Comparison of ENCODE assay signal across 1 cellular context in the genomic region with DNA sequence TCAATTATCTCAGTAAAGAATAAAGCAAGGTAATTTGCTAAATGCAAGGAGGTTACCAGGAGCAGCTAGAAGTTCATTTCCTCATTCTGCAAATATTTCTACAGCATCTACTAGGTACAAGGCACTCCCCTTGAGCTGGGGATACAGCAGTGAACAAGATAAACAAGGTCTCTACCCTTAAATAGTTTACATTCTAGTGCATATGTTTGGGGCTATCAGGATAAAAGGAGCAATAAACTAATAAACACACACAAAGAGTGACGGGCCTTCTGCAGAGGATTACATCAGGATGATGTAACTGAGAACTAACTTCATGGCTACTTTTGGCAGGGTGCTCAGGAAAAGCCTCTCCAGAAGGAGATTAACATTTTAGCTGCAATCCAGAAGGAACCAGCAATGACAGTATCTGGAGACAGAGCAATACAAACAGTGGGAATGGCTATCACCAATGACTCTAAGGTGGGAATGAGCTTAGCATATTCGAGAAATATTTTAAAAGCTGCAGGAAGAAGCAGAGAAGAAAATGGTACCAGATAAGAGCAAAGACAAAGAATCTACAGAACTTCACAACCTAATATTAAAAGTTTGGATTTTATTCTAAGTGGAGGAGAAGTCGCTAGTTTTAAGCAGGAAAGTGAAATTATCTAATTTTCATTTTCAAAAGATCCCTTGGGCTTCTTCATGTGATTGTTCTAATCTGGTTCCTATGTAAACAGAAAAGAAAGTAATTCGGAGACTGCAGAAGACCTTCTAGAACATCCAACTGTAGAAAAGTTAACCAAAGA.
A peak's percentile ranks its signal among the peaks of the same experiment; 100 is the strongest.
TF ChIP-seq lines count a peak whose summit lies in the region.

No MANE protein-coding gene starts in this region.

TF ChIP-seq in HEK293, 187 proteins besides CTCF, POLR2A, EP300 and RAD21 (continued from another document and continues in another):
- TF ChIP-seq, protein P1, sequence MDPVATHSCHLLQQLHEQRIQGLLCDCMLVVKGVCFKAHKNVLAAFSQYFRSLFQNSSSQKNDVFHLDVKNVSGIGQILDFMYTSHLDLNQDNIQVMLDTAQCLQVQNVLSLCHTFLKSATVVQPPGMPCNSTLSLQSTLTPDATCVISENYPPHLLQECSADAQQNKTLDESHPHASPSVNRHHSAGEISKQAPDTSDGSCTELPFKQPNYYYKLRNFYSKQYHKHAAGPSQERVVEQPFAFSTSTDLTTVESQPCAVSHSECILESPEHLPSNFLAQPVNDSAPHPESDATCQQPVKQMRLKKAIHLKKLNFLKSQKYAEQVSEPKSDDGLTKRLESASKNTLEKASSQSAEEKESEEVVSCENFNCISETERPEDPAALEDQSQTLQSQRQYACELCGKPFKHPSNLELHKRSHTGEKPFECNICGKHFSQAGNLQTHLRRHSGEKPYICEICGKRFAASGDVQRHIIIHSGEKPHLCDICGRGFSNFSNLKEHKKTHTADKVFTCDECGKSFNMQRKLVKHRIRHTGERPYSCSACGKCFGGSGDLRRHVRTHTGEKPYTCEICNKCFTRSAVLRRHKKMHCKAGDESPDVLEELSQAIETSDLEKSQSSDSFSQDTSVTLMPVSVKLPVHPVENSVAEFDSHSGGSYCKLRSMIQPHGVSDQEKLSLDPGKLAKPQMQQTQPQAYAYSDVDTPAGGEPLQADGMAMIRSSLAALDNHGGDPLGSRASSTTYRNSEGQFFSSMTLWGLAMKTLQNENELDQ (tag by site-specific recombination; IDR thresholded peaks at IDR 0.05; ENCODE audit: low read depth): no peak
- no peak for TF ChIP-seq ZNF768 (tag by site-specific recombination; IDR thresholded peaks at IDR 0.05)
- no peak for TF ChIP-seq SCRT1 (tag by site-specific recombination; IDR thresholded peaks at IDR 0.05; ENCODE audit: borderline replicate concordance)
- TF ChIP-seq SALL2 (tag by site-specific recombination; IDR thresholded peaks at IDR 0.05; ENCODE audit: borderline replicate concordance): no peak
- TF ChIP-seq ZNF626 (tag by site-specific recombination; IDR thresholded peaks at IDR 0.05): no peak
- TF ChIP-seq ZNF510 (tag by site-specific recombination; IDR thresholded peaks at IDR 0.05; ENCODE audit: insufficient replicate concordance): no peak
- TF ChIP-seq ZNF350 (tag by site-specific recombination; IDR thresholded peaks at IDR 0.05): no peak
- no peak; the same call in 1 of the 2 replicates for TF ChIP-seq ZNF76 (tag by site-specific recombination; IDR thresholded peaks at IDR 0.05; ENCODE audit: borderline replicate concordance, low read depth)
- TF ChIP-seq KLF10 (tag by site-specific recombination; IDR thresholded peaks at IDR 0.05): peak; percentile 94
- TF ChIP-seq ZNF404 (tag by site-specific recombination; IDR thresholded peaks at IDR 0.05): no peak
- TF ChIP-seq, protein P2, sequence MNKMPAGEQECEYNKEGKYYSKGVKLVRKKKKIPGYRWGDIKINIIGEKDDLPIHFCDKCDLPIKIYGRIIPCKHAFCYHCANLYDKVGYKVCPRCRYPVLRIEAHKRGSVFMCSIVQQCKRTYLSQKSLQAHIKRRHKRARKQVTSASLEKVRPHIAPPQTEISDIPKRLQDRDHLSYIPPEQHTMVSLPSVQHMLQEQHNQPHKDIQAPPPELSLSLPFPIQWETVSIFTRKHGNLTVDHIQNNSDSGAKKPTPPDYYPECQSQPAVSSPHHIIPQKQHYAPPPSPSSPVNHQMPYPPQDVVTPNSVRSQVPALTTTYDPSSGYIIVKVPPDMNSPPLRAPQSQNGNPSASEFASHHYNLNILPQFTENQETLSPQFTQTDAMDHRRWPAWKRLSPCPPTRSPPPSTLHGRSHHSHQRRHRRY (tag by site-specific recombination; IDR thresholded peaks at IDR 0.05): no peak
- TF ChIP-seq, protein P3, sequence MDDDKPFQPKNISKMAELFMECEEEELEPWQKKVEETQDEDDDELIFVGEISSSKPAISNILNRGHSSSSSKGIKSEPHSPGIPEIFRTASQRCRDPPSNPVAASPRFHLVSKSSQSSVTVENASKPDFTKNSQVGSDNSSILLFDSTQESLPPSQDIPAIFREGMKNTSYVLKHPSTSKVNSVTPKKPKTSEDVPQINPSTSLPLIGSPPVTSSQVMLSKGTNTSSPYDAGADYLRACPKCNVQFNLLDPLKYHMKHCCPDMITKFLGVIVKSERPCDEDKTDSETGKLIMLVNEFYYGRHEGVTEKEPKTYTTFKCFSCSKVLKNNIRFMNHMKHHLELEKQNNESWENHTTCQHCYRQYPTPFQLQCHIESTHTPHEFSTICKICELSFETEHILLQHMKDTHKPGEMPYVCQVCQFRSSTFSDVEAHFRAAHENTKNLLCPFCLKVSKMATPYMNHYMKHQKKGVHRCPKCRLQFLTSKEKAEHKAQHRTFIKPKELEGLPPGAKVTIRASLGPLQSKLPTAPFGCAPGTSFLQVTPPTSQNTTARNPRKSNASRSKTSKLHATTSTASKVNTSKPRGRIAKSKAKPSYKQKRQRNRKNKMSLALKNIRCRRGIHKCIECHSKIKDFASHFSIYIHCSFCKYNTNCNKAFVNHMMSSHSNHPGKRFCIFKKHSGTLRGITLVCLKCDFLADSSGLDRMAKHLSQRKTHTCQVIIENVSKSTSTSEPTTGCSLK (tag by site-specific recombination; IDR thresholded peaks at IDR 0.05): no peak
- no peak for TF ChIP-seq ZNF214 (tag by site-specific recombination; IDR thresholded peaks at IDR 0.05; ENCODE audit: borderline replicate concordance)
- peak; percentile 98 for TF ChIP-seq ZEB2 (tag by site-specific recombination; IDR thresholded peaks at IDR 0.05)
- TF ChIP-seq SP7 (tag by site-specific recombination; IDR thresholded peaks at IDR 0.05): peak; percentile 90
- TF ChIP-seq ZNF37A (tag by site-specific recombination; IDR thresholded peaks at IDR 0.05): no peak
- TF ChIP-seq, protein P4, sequence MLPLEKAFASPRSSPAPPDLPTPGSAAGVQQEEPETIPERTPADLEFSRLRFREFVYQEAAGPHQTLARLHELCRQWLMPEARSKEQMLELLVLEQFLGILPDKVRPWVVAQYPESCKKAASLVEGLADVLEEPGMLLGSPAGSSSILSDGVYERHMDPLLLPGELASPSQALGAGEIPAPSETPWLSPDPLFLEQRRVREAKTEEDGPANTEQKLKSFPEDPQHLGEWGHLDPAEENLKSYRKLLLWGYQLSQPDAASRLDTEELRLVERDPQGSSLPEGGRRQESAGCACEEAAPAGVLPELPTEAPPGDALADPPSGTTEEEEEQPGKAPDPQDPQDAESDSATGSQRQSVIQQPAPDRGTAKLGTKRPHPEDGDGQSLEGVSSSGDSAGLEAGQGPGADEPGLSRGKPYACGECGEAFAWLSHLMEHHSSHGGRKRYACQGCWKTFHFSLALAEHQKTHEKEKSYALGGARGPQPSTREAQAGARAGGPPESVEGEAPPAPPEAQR (tag by site-specific recombination; IDR thresholded peaks at IDR 0.05): peak; percentile 47
- no peak for TF ChIP-seq ZIC2 (tag by site-specific recombination; IDR thresholded peaks at IDR 0.05)
- no peak for TF ChIP-seq ZNF621 (tag by site-specific recombination; IDR thresholded peaks at IDR 0.05)
- peak; percentile 64; the same call in 1 of the 2 replicates for TF ChIP-seq BCL11A (tag by site-specific recombination; IDR thresholded peaks at IDR 0.05; ENCODE audit: low read depth)
- TF ChIP-seq ZNF623 (tag by site-specific recombination; IDR thresholded peaks at IDR 0.05): no peak
- TF ChIP-seq ZNF530 (tag by site-specific recombination; IDR thresholded peaks at IDR 0.05; ENCODE audit: low read depth): no peak
- TF ChIP-seq ZNF776 (tag by site-specific recombination; IDR thresholded peaks at IDR 0.05; ENCODE audit: borderline replicate concordance): no peak
- TF ChIP-seq, protein P5, sequence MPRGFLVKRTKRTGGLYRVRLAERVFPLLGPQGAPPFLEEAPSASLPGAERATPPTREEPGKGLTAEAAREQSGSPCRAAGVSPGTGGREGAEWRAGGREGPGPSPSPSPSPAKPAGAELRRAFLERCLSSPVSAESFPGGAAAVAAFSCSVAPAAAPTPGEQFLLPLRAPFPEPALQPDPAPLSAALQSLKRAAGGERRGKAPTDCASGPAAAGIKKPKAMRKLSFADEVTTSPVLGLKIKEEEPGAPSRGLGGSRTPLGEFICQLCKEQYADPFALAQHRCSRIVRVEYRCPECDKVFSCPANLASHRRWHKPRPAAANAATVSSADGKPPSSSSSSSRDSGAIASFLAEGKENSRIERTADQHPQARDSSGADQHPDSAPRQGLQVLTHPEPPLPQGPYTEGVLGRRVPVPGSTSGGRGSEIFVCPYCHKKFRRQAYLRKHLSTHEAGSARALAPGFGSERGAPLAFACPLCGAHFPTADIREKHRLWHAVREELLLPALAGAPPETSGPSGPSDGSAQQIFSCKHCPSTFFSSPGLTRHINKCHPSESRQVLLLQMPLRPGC (tag by site-specific recombination; IDR thresholded peaks at IDR 0.05): peak; percentile 94
- TF ChIP-seq ZNF747 (tag by site-specific recombination; IDR thresholded peaks at IDR 0.05): no peak
- no peak for TF ChIP-seq ZNF596 (tag by site-specific recombination; IDR thresholded peaks at IDR 0.05)
- no peak for TF ChIP-seq ZNF555 (tag by site-specific recombination; conservative IDR thresholded peaks at IDR 0.05)
- no peak for TF ChIP-seq ZNF121 (tag by site-specific recombination; IDR thresholded peaks at IDR 0.05)
- peak; percentile 100 for TF ChIP-seq MZF1 (tag by site-specific recombination; IDR thresholded peaks at IDR 0.05; ENCODE audit: borderline replicate concordance)
- TF ChIP-seq RBAK (tag by site-specific recombination; IDR thresholded peaks at IDR 0.05): no peak
- no peak for TF ChIP-seq ZNF610 (tag by site-specific recombination; IDR thresholded peaks at IDR 0.05; ENCODE audit: borderline replicate concordance)
- no peak for TF ChIP-seq ZNF223 (tag by site-specific recombination; IDR thresholded peaks at IDR 0.05)
- peak; percentile 96 for TF ChIP-seq IKZF3 (tag by site-specific recombination; IDR thresholded peaks at IDR 0.05)
- TF ChIP-seq ZNF660 (tag by site-specific recombination; IDR thresholded peaks at IDR 0.05): peak; percentile 100
- TF ChIP-seq ZNF169 (tag by site-specific recombination; IDR thresholded peaks at IDR 0.05): no peak
- TF ChIP-seq GLI2 (tag by site-specific recombination; IDR thresholded peaks at IDR 0.05; ENCODE audit: borderline replicate concordance, low read depth): peak; percentile 53; the same call in 1 of the 2 replicates
- peak; percentile 50; the same call in 1 of the 2 replicates for TF ChIP-seq OVOL3 (tag by site-specific recombination; IDR thresholded peaks at IDR 0.05)
- 0 out of 2 replicates have a peak, but pooled peaks have one; percentile 18 for TF ChIP-seq ZNF302 (tag by site-specific recombination; IDR thresholded peaks at IDR 0.05; ENCODE audit: low read depth)
- no peak for TF ChIP-seq ZFHX2 (tag by site-specific recombination; conservative IDR thresholded peaks at IDR 0.05)
- TF ChIP-seq ZBTB21 (tag by site-specific recombination; IDR thresholded peaks at IDR 0.05): peak; percentile 96
- TF ChIP-seq ZFP37 (tag by site-specific recombination; IDR thresholded peaks at IDR 0.05): peak; percentile 91
- no peak for TF ChIP-seq HOXA7 (CRISPR knock-in tag; IDR thresholded peaks at IDR 0.05; ENCODE audit: borderline replicate concordance)
- no peak for TF ChIP-seq HOXD13 (CRISPR knock-in tag; IDR thresholded peaks at IDR 0.05; ENCODE audit: borderline replicate concordance)
- TF ChIP-seq, protein P6, sequence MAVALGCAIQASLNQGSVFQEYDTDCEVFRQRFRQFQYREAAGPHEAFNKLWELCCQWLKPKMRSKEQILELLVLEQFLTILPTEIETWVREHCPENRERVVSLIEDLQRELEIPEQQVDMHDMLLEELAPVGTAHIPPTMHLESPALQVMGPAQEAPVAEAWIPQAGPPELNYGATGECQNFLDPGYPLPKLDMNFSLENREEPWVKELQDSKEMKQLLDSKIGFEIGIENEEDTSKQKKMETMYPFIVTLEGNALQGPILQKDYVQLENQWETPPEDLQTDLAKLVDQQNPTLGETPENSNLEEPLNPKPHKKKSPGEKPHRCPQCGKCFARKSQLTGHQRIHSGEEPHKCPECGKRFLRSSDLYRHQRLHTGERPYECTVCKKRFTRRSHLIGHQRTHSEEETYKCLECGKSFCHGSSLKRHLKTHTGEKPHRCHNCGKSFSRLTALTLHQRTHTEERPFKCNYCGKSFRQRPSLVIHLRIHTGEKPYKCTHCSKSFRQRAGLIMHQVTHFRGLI (tag by site-specific recombination; IDR thresholded peaks at IDR 0.05): peak; percentile 62; the same call in 1 of the 2 replicates
- peak; percentile 95 for TF ChIP-seq ZNF184 (tag by site-specific recombination; IDR thresholded peaks at IDR 0.05)
- TF ChIP-seq KLF7 (tag by site-specific recombination; IDR thresholded peaks at IDR 0.05; ENCODE audit: borderline replicate concordance): no peak
- TF ChIP-seq ZNF571 (tag by site-specific recombination; IDR thresholded peaks at IDR 0.05): no peak
- TF ChIP-seq ZNF792 (tag by site-specific recombination; IDR thresholded peaks at IDR 0.05): no peak; the same call in 1 of the 2 replicates
- TF ChIP-seq, protein P7, sequence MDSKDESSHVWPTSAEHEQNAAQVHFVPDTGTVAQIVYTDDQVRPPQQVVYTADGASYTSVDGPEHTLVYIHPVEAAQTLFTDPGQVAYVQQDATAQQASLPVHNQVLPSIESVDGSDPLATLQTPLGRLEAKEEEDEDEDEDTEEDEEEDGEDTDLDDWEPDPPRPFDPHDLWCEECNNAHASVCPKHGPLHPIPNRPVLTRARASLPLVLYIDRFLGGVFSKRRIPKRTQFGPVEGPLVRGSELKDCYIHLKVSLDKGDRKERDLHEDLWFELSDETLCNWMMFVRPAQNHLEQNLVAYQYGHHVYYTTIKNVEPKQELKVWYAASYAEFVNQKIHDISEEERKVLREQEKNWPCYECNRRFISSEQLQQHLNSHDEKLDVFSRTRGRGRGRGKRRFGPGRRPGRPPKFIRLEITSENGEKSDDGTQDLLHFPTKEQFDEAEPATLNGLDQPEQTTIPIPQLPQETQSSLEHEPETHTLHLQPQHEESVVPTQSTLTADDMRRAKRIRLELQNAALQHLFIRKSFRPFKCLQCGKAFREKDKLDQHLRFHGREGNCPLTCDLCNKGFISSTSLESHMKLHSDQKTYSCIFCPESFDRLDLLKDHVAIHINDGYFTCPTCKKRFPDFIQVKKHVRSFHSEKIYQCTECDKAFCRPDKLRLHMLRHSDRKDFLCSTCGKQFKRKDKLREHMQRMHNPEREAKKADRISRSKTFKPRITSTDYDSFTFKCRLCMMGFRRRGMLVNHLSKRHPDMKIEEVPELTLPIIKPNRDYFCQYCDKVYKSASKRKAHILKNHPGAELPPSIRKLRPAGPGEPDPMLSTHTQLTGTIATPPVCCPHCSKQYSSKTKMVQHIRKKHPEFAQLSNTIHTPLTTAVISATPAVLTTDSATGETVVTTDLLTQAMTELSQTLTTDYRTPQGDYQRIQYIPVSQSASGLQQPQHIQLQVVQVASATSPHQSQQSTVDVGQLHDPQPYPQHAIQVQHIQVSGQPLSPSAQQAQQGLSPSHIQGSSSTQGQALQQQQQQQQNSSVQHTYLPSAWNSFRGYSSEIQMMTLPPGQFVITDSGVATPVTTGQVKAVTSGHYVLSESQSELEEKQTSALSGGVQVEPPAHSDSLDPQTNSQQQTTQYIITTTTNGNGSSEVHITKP (tag by site-specific recombination; IDR thresholded peaks at IDR 0.05): peak; percentile 65
- peak; percentile 81 for TF ChIP-seq ZFP69B (tag by site-specific recombination; IDR thresholded peaks at IDR 0.05)
- peak; percentile 67 for TF ChIP-seq ZSCAN30 (tag by site-specific recombination; IDR thresholded peaks at IDR 0.05)
- peak; percentile 91 for TF ChIP-seq ZNF366 (tag by site-specific recombination; conservative IDR thresholded peaks at IDR 0.05)
- TF ChIP-seq ZNF155 (tag by site-specific recombination; IDR thresholded peaks at IDR 0.05): no peak
- TF ChIP-seq KLF16 (tag by site-specific recombination; IDR thresholded peaks at IDR 0.05): peak; percentile 49; the same call in 1 of the 2 replicates
- no peak for TF ChIP-seq ZNF175 (tag by site-specific recombination; IDR thresholded peaks at IDR 0.05)
- no peak for TF ChIP-seq YY2 (tag by site-specific recombination; IDR thresholded peaks at IDR 0.05)
- no peak for TF ChIP-seq ZNF624 (tag by site-specific recombination; IDR thresholded peaks at IDR 0.05)
